In genomic region chr11:8018742-8019631, GRCh38 we compare ENCODE assay signal across 8 cellular contexts. TPM values are rescaled to one million over a fixed set of nuclear protein-coding genes. Genes with fewer than 3 reads are reported as not detected.
A peak's percentile ranks its signal among the peaks of the same experiment; 100 is the strongest.
DNase-seq lines count a peak whose midpoint lies in the region; ATAC-seq and TF ChIP-seq lines count a peak whose summit lies in the region.

No MANE protein-coding gene starts in this region.

- peaks cover 61% of the 10 kb centered on the region for H3K27me3 ChIP-seq in ectodermal cell (ENCODE audit: control insufficient read depth, insufficient read depth, low read length, poor library complexity, severe bottlenecking)

- no peaks in the 10 kb centered on the region for H3K36me3 ChIP-seq in ectodermal cell (ENCODE audit: control insufficient read depth, insufficient read depth, low read length)

- no peak overlapping the region for H3K27ac ChIP-seq in ectodermal cell (ENCODE audit: insufficient read depth, low read depth, low read length, poor library complexity, severe bottlenecking)

- no peak for ATAC-seq in HG03457 (IDR thresholded peaks at IDR 0.05; ENCODE audit: unreplicated experiment)

- H3K4me3 ChIP-seq in ectodermal cell (ENCODE audit: insufficient read depth, low read depth, low read length), result peak overlapping the region; percentile 61
- H3K4me3 ChIP-seq in lower leg skin (ENCODE audit: low read depth, poor library complexity, severe bottlenecking), result peak overlapping the region; percentile 33

- TF ChIP-seq CTCF in lower leg skin (IDR thresholded peaks at IDR 0.05), result no peak

- DNase-seq in GM04504 (ENCODE audit: low read depth) (peak; percentile 54), NCI-H1436 treated with DMSO at 0.1 percent for 48 hours (lab: John Stamatoyannopoulos, UW) (peak; percentile 4), lower leg skin (ENCODE audit: low spot score in 2 of 2) (peak; percentile 48 to 95), RPMI8226 (no peak)
- peak; percentile 18 to 34 for DNase-seq in activated CD8-positive, alpha-beta memory T cell treated with anti-CD3 and anti-CD28 coated beads for 4 hours (ENCODE audit: low read depth in 2 of 2)
- peak; percentile 34 to 47 for DNase-seq in stimulated activated CD4-positive, alpha-beta T cell treated with anti-CD3 and anti-CD28 coated beads, Interleukin-2, amount 100 ng/mL, for 48 hours

- no peak for TF ChIP-seq POLR2A in lower leg skin (IDR thresholded peaks at IDR 0.05)

- intact Hi-C loops in lower leg skin (cut with DNase I; ENCODE audit: low total_unique reads), result no loop called here

- 1% methylated on average over 84 of the region's 84 CpGs for WGBS in ectodermal cell, 2 experiments
- 1 to 3% methylated on average over 29 to 48 of the region's 84 CpGs for WGBS in lower leg skin, 2 donors

- no peaks in the 10 kb centered on the region for H3K9me3 ChIP-seq in ectodermal cell (ENCODE audit: control insufficient read depth, low read length)

- H3K4me1 ChIP-seq in ectodermal cell (ENCODE audit: control insufficient read depth, insufficient read depth, low read length), result peaks cover 10% of the 10 kb centered on the region

RNA-seq across cellular contexts. Expression of gene EIF3F, which starts 31.9 kb away (rescaled TPM):
- 437 TPM for polyA plus RNA-seq in ectodermal cell (2013, experiment 1 of 4)
- polyA plus RNA-seq in ectodermal cell (2013, experiment 2 of 4), result 433 TPM
- 437 TPM for polyA plus RNA-seq in ectodermal cell (2013, experiment 3 of 4)
- polyA plus RNA-seq in ectodermal cell (2013, experiment 4 of 4), result 496 TPM
- 100 to 1,000 TPM; 316 to 432 (median 384) TPM for total RNA-seq in lower leg skin

RNA-seq across cellular contexts. Expression of gene NLRP10, which starts 53.7 kb away (rescaled TPM):
- polyA plus RNA-seq in ectodermal cell (2013, experiment 1 of 4), result not detected
- not detected for polyA plus RNA-seq in ectodermal cell (2013, experiment 2 of 4)
- not detected for polyA plus RNA-seq in ectodermal cell (2013, experiment 3 of 4)
- not detected for polyA plus RNA-seq in ectodermal cell (2013, experiment 4 of 4)
- 100 to 1,000 TPM in 1 of 4 donors, 10 to 100 TPM in 3; 56.7 to 115 (median 73.6) TPM for total RNA-seq in lower leg skin
